Comparison of ENCODE assay signal across 1 cellular context in genomic region chr17:260031-260791, GRCh38.
TF ChIP-seq lines count a peak whose summit lies in the region.

No MANE protein-coding gene starts in this region.

TF ChIP-seq in GM23338, 12 proteins besides CTCF, POLR2A, EP300 and RAD21 (continued from another document):
- TF ChIP-seq ZNF462 (CRISPR knock-in tag; IDR thresholded peaks at IDR 0.05) = no peak
- no peak for TF ChIP-seq EZH2 (IDR thresholded peaks at IDR 0.05; ENCODE audit: low read depth, unreplicated experiment)
- no peak for TF ChIP-seq CREB1 (CRISPR knock-in tag; IDR thresholded peaks at IDR 0.05; ENCODE audit: low read depth)
- TF ChIP-seq NANOG (IDR thresholded peaks at IDR 0.05; ENCODE audit: borderline replicate concordance) = no peak
